In genomic region chr2:205727174-205727573, GRCh38 we compare ENCODE assay signal across 1 cellular context.
TF ChIP-seq lines count a peak whose summit lies in the region.

No MANE protein-coding gene starts in this region.

TF ChIP-seq in HepG2, 621 proteins besides CTCF, POLR2A, EP300 and RAD21 (continued from another document):
- peak; percentile 51; the same call in 1 of the 2 replicates for TF ChIP-seq SKIL (CRISPR knock-in tag; IDR thresholded peaks at IDR 0.05; ENCODE audit: borderline replicate concordance)
- TF ChIP-seq ZNF121 (CRISPR knock-in tag; IDR thresholded peaks at IDR 0.05) = no peak
- TF ChIP-seq KLF12 (CRISPR knock-in tag; IDR thresholded peaks at IDR 0.05; ENCODE audit: borderline replicate concordance) = no peak
- TF ChIP-seq SNAPC2 (CRISPR knock-in tag; IDR thresholded peaks at IDR 0.05) = no peak
- TF ChIP-seq ZBTB4 (CRISPR knock-in tag; IDR thresholded peaks at IDR 0.05; ENCODE audit: borderline replicate concordance) = no peak
- no peak for TF ChIP-seq ZNF773 (CRISPR knock-in tag; IDR thresholded peaks at IDR 0.05; ENCODE audit: borderline replicate concordance)
- peak; percentile 66 to 80; a peak in 3 of 4 replicates for TF ChIP-seq NR2F1 (CRISPR knock-in tag; IDR thresholded peaks at IDR 0.05)
- TF ChIP-seq ZNF207 (IDR thresholded peaks at IDR 0.05; ENCODE audit: borderline replicate concordance) = no peak
